ENCODE assay signal across 8 cellular contexts in the genomic region with DNA sequence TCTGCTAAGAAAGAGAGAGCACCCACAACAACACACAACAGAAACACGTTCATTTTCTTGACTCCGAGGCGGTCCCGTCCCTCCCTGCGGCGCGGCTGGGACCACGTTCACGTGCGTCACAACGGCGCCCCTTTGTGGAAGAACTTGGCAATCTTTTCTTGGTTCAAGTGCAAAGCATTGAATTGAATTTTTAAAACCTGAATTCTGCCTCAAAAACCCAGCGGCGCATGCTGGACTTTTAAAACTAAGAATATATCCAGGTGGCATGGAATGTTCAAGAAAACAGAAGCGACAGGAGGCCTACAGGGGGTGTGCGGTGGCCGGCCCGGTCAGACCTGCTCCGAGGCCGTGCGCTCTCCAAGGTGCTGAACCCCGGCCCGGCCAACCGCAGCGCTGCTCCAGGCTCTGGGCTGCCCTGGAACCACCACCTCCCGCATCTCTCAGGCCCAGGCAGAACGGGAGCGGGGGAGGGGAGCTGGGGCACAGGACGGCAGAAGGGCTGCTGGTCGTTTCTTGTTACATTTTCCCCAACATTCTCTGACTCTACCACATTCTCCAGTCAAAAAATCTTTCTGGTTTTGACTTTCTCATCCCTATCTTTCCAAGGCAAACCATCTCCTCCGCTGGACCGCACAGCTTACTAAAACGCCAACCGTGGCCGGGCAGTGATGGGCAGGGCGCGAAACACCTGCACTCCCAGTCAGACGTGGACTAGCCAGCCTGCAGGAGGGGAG. TPM values are rescaled to one million over a fixed set of nuclear protein-coding genes. Genes with fewer than 3 reads are reported as not detected.
DNase-seq lines count a peak whose midpoint lies in the region; ATAC-seq and TF ChIP-seq lines count a peak whose summit lies in the region.

No MANE protein-coding gene starts in this region.

- H3K27me3 ChIP-seq in CD4-positive, alpha-beta memory T cell (ENCODE audit: insufficient read depth, low read length): no peaks in the 10 kb centered on the region
- H3K27me3 ChIP-seq in adipocyte (replicated peaks; ENCODE audit: control insufficient read depth, insufficient read depth, low read length): no peaks in the 10 kb centered on the region

- no peak overlapping the region for H3K9ac ChIP-seq in adipocyte (ENCODE audit: low read length)

- peak; percentile 71 to 73 (median 72) for DNase-seq in CD4-positive, alpha-beta memory T cell
- DNase-seq in T-helper 17 cell (peak; percentile 38 to 63 (median 58)), adipocyte (ENCODE audit: low read depth) (peak; percentile 89), left cardiac atrium (peak; percentile 81), retinal pigment epithelial cell (ENCODE audit: low read depth) (no peak), SKM-1 (lab: John Stamatoyannopoulos, UW; ENCODE audit: unreplicated experiment) (no peak)

- intact Hi-C loops in CD4-positive, alpha-beta memory T cell (cut with micrococcal nuclease): loop anchor here (1.0 to 10.0 kb wide), 5 partner anchors 63 to 380 kb away; a partner anchor contains a TSS
- intact Hi-C loops in left cardiac atrium (cut with DNase I): loop anchor here (2.0 kb wide), 2 partner anchors 60 to 62 kb away; no protein-coding TSS in a partner anchor

- H3K27ac Mint-ChIP-seq in CD4-positive, alpha-beta memory T cell: peak overlapping the region in 4 of 7 donors; percentile 3 to 66 (median 40)
- peak overlapping the region; percentile 59 for H3K27ac Mint-ChIP-seq in T-helper 17 cell

- TF ChIP-seq CTCF in retinal pigment epithelial cell (conservative IDR thresholded peaks at IDR 0.05; ENCODE audit: low read depth, low read length): peak; percentile 68

- CTCF ChIA-PET in CD4-positive, alpha-beta memory T cell (lab: Charles Lee; ENCODE audit: partially characterized antibody): interaction anchor here (0.8 to 6.4 kb wide), 5 partner anchors 20 to 177 kb away, joined by 3 to 52 read pairs (median 5); no protein-coding TSS in a partner anchor

- H3K4me3 Mint-ChIP-seq in CD4-positive, alpha-beta memory T cell: peak overlapping the region in 2 of 8 donors; percentile 51 to 62
- peak overlapping the region; percentile 21 for H3K4me3 Mint-ChIP-seq in T-helper 17 cell

- no peaks in the 10 kb centered on the region for H3K36me3 ChIP-seq in CD4-positive, alpha-beta memory T cell (ENCODE audit: insufficient read depth, low read length)
- peaks cover 3% of the 10 kb centered on the region for H3K36me3 ChIP-seq in adipocyte (ENCODE audit: control insufficient read depth, insufficient read depth, low read length, severe bottlenecking)

- H3K36me3 Mint-ChIP-seq in CD4-positive, alpha-beta memory T cell: peaks cover 7 to 8% of the 10 kb centered on the region in 2 donors
- no peaks in the 10 kb centered on the region for H3K36me3 Mint-ChIP-seq in T-helper 17 cell (ENCODE audit: low read depth)

- H3K4me3 ChIP-seq in CD4-positive, alpha-beta memory T cell (ENCODE audit: low read length in 2 of 2): no peak overlapping the region
- H3K4me3 ChIP-seq in adipocyte (ENCODE audit: low read length): no peak overlapping the region
- H3K4me3 ChIP-seq in retinal pigment epithelial cell (ENCODE audit: low read length): no peak overlapping the region

- peak; percentile 54; the same call in 1 of the 2 replicates for TF ChIP-seq EP300 in Ishikawa (IDR thresholded peaks at IDR 0.05; ENCODE audit: borderline replicate concordance)

- no peak overlapping the region for H3K27ac ChIP-seq in CD4-positive, alpha-beta memory T cell (ENCODE audit: low read depth, low read length)

- no peaks in the 10 kb centered on the region for H3K9me3 ChIP-seq in CD4-positive, alpha-beta memory T cell (ENCODE audit: control insufficient read depth in 1 of 2, low read length in 2 of 2)
- H3K9me3 ChIP-seq in T-helper 17 cell (ENCODE audit: control insufficient read depth, low read length, poor library complexity, severe bottlenecking): no peaks in the 10 kb centered on the region
- no peaks in the 10 kb centered on the region for H3K9me3 ChIP-seq in adipocyte (ENCODE audit: control insufficient read depth, low read length)

- H3K9me3 Mint-ChIP-seq in CD4-positive, alpha-beta memory T cell: no peaks in the 10 kb centered on the region

- ATAC-seq in T-helper 17 cell (peak; percentile 19), left cardiac atrium (peak; percentile 67 to 73), GM18520 (IDR thresholded peaks at IDR 0.05; ENCODE audit: unreplicated experiment) (no peak)

- H3K4me1 Mint-ChIP-seq in CD4-positive, alpha-beta memory T cell: peaks cover 17 to 33% (median 22%) of the 10 kb centered on the region in 4 donors
- peaks cover 17% of the 10 kb centered on the region for H3K4me1 Mint-ChIP-seq in T-helper 17 cell

- H3K4me1 ChIP-seq in CD4-positive, alpha-beta memory T cell (ENCODE audit: insufficient read depth, low read length): peaks cover 25% of the 10 kb centered on the region
- H3K4me1 ChIP-seq in adipocyte (ENCODE audit: control insufficient read depth, insufficient read depth, low read length): peaks cover 17% of the 10 kb centered on the region

- peak; percentile 57 for TF ChIP-seq RAD21 in Ishikawa (IDR thresholded peaks at IDR 0.05; ENCODE audit: low read depth)

- POLR2A ChIA-PET in CD4-positive, alpha-beta memory T cell (lab: Charles Lee; ENCODE audit: partially characterized antibody): interaction anchor here (0.6 to 1.4 kb wide), 2 partner anchors 159 to 391 kb away, joined by 3 read pairs; a partner anchor contains a TSS

- H3K27me3 Mint-ChIP-seq in CD4-positive, alpha-beta memory T cell: no peaks in the 10 kb centered on the region
- no peaks in the 10 kb centered on the region for H3K27me3 Mint-ChIP-seq in T-helper 17 cell

TF ChIP-seq in Ishikawa, 13 proteins besides CTCF, POLR2A, EP300 and RAD21 (continues in another document):
- TF ChIP-seq CEBPB (IDR thresholded peaks at IDR 0.05) (peak; percentile 23; the same call in 1 of the 2 replicates), CREB1 (IDR thresholded peaks at IDR 0.05; ENCODE audit: low read depth) (no peak), FOXM1 (IDR thresholded peaks at IDR 0.05; ENCODE audit: borderline replicate concordance, low read depth) (no peak), TEAD4 (IDR thresholded peaks at IDR 0.05) (peak; percentile 56), NFIC (IDR thresholded peaks at IDR 0.05) (peak; percentile 55), TCF12 (IDR thresholded peaks at IDR 0.05; ENCODE audit: low read depth) (peak; percentile 88), EGR1 (IDR thresholded peaks at IDR 0.05) (no peak), TAF1 (IDR thresholded peaks at IDR 0.05; ENCODE audit: low read depth) (no peak), YY1 (IDR thresholded peaks at IDR 0.05; ENCODE audit: low read depth) (no peak)
- TF ChIP-seq, protein P1, sequence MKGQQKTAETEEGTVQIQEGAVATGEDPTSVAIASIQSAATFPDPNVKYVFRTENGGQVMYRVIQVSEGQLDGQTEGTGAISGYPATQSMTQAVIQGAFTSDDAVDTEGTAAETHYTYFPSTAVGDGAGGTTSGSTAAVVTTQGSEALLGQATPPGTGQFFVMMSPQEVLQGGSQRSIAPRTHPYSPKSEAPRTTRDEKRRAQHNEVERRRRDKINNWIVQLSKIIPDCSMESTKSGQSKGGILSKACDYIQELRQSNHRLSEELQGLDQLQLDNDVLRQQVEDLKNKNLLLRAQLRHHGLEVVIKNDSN (IDR thresholded peaks at IDR 0.05): no peak
- TF ChIP-seq, protein P2, sequence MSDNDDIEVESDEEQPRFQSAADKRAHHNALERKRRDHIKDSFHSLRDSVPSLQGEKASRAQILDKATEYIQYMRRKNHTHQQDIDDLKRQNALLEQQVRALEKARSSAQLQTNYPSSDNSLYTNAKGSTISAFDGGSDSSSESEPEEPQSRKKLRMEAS (IDR thresholded peaks at IDR 0.05): peak; percentile 91
- TF ChIP-seq, protein P3, sequence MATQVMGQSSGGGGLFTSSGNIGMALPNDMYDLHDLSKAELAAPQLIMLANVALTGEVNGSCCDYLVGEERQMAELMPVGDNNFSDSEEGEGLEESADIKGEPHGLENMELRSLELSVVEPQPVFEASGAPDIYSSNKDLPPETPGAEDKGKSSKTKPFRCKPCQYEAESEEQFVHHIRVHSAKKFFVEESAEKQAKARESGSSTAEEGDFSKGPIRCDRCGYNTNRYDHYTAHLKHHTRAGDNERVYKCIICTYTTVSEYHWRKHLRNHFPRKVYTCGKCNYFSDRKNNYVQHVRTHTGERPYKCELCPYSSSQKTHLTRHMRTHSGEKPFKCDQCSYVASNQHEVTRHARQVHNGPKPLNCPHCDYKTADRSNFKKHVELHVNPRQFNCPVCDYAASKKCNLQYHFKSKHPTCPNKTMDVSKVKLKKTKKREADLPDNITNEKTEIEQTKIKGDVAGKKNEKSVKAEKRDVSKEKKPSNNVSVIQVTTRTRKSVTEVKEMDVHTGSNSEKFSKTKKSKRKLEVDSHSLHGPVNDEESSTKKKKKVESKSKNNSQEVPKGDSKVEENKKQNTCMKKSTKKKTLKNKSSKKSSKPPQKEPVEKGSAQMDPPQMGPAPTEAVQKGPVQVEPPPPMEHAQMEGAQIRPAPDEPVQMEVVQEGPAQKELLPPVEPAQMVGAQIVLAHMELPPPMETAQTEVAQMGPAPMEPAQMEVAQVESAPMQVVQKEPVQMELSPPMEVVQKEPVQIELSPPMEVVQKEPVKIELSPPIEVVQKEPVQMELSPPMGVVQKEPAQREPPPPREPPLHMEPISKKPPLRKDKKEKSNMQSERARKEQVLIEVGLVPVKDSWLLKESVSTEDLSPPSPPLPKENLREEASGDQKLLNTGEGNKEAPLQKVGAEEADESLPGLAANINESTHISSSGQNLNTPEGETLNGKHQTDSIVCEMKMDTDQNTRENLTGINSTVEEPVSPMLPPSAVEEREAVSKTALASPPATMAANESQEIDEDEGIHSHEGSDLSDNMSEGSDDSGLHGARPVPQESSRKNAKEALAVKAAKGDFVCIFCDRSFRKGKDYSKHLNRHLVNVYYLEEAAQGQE (IDR thresholded peaks at IDR 0.05; ENCODE audit: low read depth): peak; percentile 100

RNA-seq across cellular contexts. Expression of a gene that starts 3.4 kb away (rescaled TPM):
- total RNA-seq in CD4-positive, alpha-beta memory T cell: 100 to 1,000 TPM; 105 to 113 TPM
- polyA plus RNA-seq in CD4-positive, alpha-beta memory T cell: 10 to 100 TPM; 12.6 to 15.1 TPM
- 10 to 100 TPM; 32.2 to 33.4 TPM for total RNA-seq in T-helper 17 cell
- total RNA-seq in left cardiac atrium: 10 to 100 TPM; 14.3 to 16.3 TPM

RNA-seq across cellular contexts. Expression of a gene that starts 3.7 kb away (rescaled TPM):
- 10 to 100 TPM; 28.8 to 30.3 TPM for total RNA-seq in CD4-positive, alpha-beta memory T cell
- polyA plus RNA-seq in CD4-positive, alpha-beta memory T cell: 10 to 100 TPM; 23.4 to 36.1 TPM
- total RNA-seq in T-helper 17 cell (10 to 100 TPM; 15.8 to 16.5 TPM), left cardiac atrium (10 to 100 TPM; 27.2 to 32.0 TPM)

RNA-seq across cellular contexts. Expression of a gene that starts 35.8 kb away (rescaled TPM):
- 100 to 1,000 TPM; 236 to 249 TPM for total RNA-seq in CD4-positive, alpha-beta memory T cell
- 100 to 1,000 TPM; 166 to 237 TPM for polyA plus RNA-seq in CD4-positive, alpha-beta memory T cell
- 100 to 1,000 TPM; 110 to 121 TPM for total RNA-seq in T-helper 17 cell
- 10 to 100 TPM; 42.1 to 43.6 TPM for total RNA-seq in left cardiac atrium

RNA-seq across cellular contexts. Expression of a gene that starts 43.1 kb away (rescaled TPM):
- not detected for total RNA-seq in CD4-positive, alpha-beta memory T cell
- not detected for polyA plus RNA-seq in CD4-positive, alpha-beta memory T cell
- not detected for total RNA-seq in T-helper 17 cell
- total RNA-seq in left cardiac atrium: 1 to 10 TPM in 1 of 2 donors, under 1 TPM in 1; 0.32 to 1.4 TPM

RNA-seq across cellular contexts. Expression of a gene that starts 43.8 kb away (rescaled TPM):
- total RNA-seq in CD4-positive, alpha-beta memory T cell: 10 to 100 TPM; 80.8 to 82.9 TPM
- 100 to 1,000 TPM in 1 of 2 donors, 10 to 100 TPM in 1; 94.2 to 146 TPM for polyA plus RNA-seq in CD4-positive, alpha-beta memory T cell
- total RNA-seq in T-helper 17 cell: 10 to 100 TPM; 86.2 to 94.4 TPM
- 10 to 100 TPM; 63.7 to 65.9 TPM for total RNA-seq in left cardiac atrium

Comparison
In these comparisons a context has a peak if more than half of its experiments do, and no peak if none do; other contexts are left out.
1. DNase-seq: peak in CD4-positive, alpha-beta memory T cell (5 of 5), T-helper 17 cell (3 of 3), adipocyte (single experiment) and left cardiac atrium (single experiment); none in retinal pigment epithelial cell (single experiment) and SKM-1 (single experiment).